ENCODE assay signal across 8 cellular contexts in the genomic region with DNA sequence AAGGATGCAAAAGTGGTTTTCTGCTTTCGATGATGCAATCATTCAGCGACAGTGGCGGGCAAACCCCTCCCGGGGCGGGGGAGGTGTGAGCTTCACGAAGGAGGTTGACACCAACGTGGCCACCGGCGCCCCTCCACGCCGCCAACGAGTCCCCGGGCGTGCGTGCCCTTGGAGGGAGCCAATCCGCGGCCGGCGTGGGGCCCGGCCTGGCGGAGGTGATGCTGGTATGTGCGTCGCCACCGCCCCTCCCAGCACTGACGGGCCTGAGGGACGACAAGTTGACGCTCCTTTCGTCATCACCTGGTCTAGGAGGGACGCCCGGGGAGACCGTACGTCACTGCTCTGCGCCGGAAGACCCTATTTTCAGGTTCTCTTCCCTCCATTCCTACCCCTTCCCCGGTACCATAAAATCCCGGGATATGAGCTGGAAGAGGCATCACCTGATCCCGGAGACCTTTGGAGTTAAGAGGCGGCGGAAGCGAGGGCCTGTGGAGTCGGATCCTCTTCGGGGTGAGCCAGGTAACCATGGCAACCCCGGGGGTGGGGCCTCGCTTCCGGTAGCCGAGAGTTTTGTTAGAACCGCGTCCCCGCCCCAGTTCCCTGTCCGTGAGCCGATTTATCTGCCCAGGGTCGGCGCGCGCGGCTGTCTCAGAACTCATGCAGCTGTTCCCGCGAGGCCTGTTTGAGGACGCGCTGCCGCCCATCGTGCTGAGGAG. TPM values are rescaled to one million over a fixed set of nuclear protein-coding genes. Genes with fewer than 3 reads are reported as not detected.
DNase-seq lines count a peak whose midpoint lies in the region; ATAC-seq and TF ChIP-seq lines count a peak whose summit lies in the region.

Gene DXO, minus strand, starts transcription at position 146 of the 716 bp plus-strand sequence. CDS start 463 bp downstream, outside the sequence.

- peaks cover 0 to 20% (median 8%) of the 10 kb centered on the region in 11 experiments; a peak in 10 of 22 replicates for H3K9me3 ChIP-seq in BLaER1 treated with 17β-estradiol and CSF1 and Interleukin-3, amounts not matched to agents 10 nM and 100 nM (replicated peaks in 1 of 11)
- H3K9me3 ChIP-seq in left lung: no peaks in the 10 kb centered on the region

- H3K4me1 ChIP-seq in BLaER1 treated with 17β-estradiol and CSF1 and Interleukin-3, amounts not matched to agents 10 nM and 100 nM: peaks cover 32 to 40% (median 35%) of the 10 kb centered on the region in 10 experiments
- H3K4me1 ChIP-seq in left lung: peaks cover 21 to 38% of the 10 kb centered on the region in 2 donors

- peak within 1 kb of the TSS; percentile 94 to 99 (median 96) for H3K4me2 ChIP-seq in BLaER1 treated with 17β-estradiol and CSF1 and Interleukin-3, amounts not matched to agents 10 nM and 100 nM

- H3K27me3 ChIP-seq in BLaER1 treated with 17β-estradiol and CSF1 and Interleukin-3, amounts not matched to agents 10 nM and 100 nM: no peaks in the 10 kb centered on the region
- H3K27me3 ChIP-seq in left lung: no peaks in the 10 kb centered on the region

- peak within 1 kb of the TSS; percentile 70 to 90 (median 78) for H3K4me3 ChIP-seq in BLaER1 treated with 17β-estradiol and CSF1 and Interleukin-3, amounts not matched to agents 10 nM and 100 nM
- peak within 1 kb of the TSS; percentile 80 to 85 for H3K4me3 ChIP-seq in left lung

- no peaks in the 10 kb centered on the region for H3K27me3 Mint-ChIP-seq in dendritic cell treated with granulocyte-macrophage colony-stimulating factor and Interleukin-4, amounts not matched to agents 40 ng/mL and 50 ng/mL, for 4 days

- intact Hi-C loops in dendritic cell treated with granulocyte-macrophage colony-stimulating factor and Interleukin-4, amounts not matched to agents 40 ng/mL and 50 ng/mL, for 4 days (cut with micrococcal nuclease): loop anchor here (1.0 kb wide), 1 partner anchor 13 kb away; the partner anchor contains the start of gene SKIC2
- intact Hi-C loops in left lung (cut with DNase I): no loop called here

- H3K27ac ChIP-seq in BLaER1 treated with 17β-estradiol and CSF1 and Interleukin-3, amounts not matched to agents 10 nM and 100 nM: peak within 1 kb of the TSS; percentile 79 to 96 (median 91)
- peak within 1 kb of the TSS; percentile 95 to 98 for H3K27ac ChIP-seq in left lung

- DNase-seq in NCI-H748 (lab: John Stamatoyannopoulos, UW; ENCODE audit: unreplicated experiment) (peak; percentile 99), left lung (peak; percentile 96 to 98)
- peak; percentile 98 to 99 for DNase-seq in activated CD4-positive, alpha-beta T cell treated with anti-CD3 and anti-CD28 coated beads, Interleukin-2, amount 50 U/mL, for 24 hours (ENCODE audit: low read depth in 1 of 2, low spot score in 1 of 2)
- peak; percentile 94 to 96 for DNase-seq in stimulated activated CD4-positive, alpha-beta T cell treated with anti-CD3 and anti-CD28 coated beads, Interleukin-2, amount 100 ng/mL, for 48 hours

- H3K9me3 Mint-ChIP-seq in dendritic cell treated with granulocyte-macrophage colony-stimulating factor and Interleukin-4, amounts not matched to agents 40 ng/mL and 50 ng/mL, for 4 days: no peaks in the 10 kb centered on the region

- peaks cover 43% of the 10 kb centered on the region for H3K4me1 Mint-ChIP-seq in dendritic cell treated with granulocyte-macrophage colony-stimulating factor and Interleukin-4, amounts not matched to agents 40 ng/mL and 50 ng/mL, for 4 days (ENCODE audit: low read depth)

- no peak for TF ChIP-seq CTCF in left lung (IDR thresholded peaks at IDR 0.05)

- peak within 1 kb of the TSS; percentile 79 to 94 (median 88) for H3K9ac ChIP-seq in BLaER1 treated with 17β-estradiol and CSF1 and Interleukin-3, amounts not matched to agents 10 nM and 100 nM

- H3K36me3 Mint-ChIP-seq in dendritic cell treated with granulocyte-macrophage colony-stimulating factor and Interleukin-4, amounts not matched to agents 40 ng/mL and 50 ng/mL, for 4 days (ENCODE audit: low read depth): peaks cover 74% of the 10 kb centered on the region

- H3K27ac Mint-ChIP-seq in dendritic cell treated with granulocyte-macrophage colony-stimulating factor and Interleukin-4, amounts not matched to agents 40 ng/mL and 50 ng/mL, for 4 days: peak within 1 kb of the TSS; percentile 98

- H4K20me1 ChIP-seq in BLaER1 treated with 17β-estradiol and CSF1 and Interleukin-3, amounts not matched to agents 10 nM and 100 nM: peaks cover 0 to 17% (median 0%) of the 10 kb centered on the region in 11 experiments; a peak in 4 of 22 replicates

- H3K36me3 ChIP-seq in BLaER1 treated with 17β-estradiol and CSF1 and Interleukin-3, amounts not matched to agents 10 nM and 100 nM: peaks cover 31 to 58% (median 42%) of the 10 kb centered on the region in 11 experiments
- peaks cover 0 to 34% of the 10 kb centered on the region in 2 donors for H3K36me3 ChIP-seq in left lung

- peak within 1 kb of the TSS; percentile 88 for H3K4me3 Mint-ChIP-seq in dendritic cell treated with granulocyte-macrophage colony-stimulating factor and Interleukin-4, amounts not matched to agents 40 ng/mL and 50 ng/mL, for 4 days

- ATAC-seq in GM19351 (IDR thresholded peaks at IDR 0.05; ENCODE audit: unreplicated experiment) (peak; percentile 92), HG03521 (IDR thresholded peaks at IDR 0.05; ENCODE audit: unreplicated experiment) (peak; percentile 88), left lung (peak; percentile 92)

RNA-seq across cellular contexts. Expression of gene DXO, which starts in this region (rescaled TPM):
- total RNA-seq in left lung: 10 to 100 TPM; 16.2 to 17.8 TPM

Comparison
In these comparisons a context has a peak if more than half of its experiments do, and no peak if none do; other contexts are left out.
1. Peak in every context shown above with its lines: DNase-seq, ATAC-seq, H3K4me3 ChIP-seq and H3K27ac ChIP-seq.